In the genomic region with DNA sequence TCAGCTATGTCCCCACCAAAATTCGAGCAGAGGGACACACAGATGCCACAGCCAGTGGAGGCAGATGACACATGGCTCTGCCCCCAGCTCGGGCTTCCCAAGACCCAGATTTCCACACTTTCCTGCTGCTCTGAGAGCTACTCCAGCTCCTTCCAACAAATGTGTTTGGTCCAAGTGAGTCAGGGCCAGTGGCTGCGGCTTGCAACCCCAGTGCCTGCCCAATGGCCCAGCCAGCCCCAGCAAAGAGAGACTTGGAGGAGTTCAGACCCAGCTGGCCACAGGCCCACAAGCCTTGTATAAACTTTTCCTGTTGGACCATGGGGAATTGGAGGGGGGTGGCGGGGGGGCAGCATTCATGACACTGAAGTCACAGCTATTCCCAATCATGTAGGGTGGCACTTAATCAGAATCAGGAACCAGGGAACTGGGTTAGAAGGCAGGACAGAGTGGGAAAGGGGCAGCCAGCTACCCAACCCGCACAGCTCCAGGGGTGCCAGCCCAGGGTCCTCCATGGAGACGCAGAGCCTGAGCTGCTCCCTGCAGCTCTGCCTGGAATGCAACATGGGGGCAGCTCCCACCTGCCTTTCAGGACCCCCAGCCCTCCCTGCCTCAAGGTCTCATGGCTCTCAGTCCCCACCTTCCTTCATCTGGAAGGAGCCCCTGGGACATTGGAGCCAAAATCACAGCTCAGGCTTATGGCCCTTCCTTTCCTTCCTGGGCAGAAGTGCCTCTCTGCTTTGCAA, we compare ENCODE assay signal across 19 cellular contexts. TPM values are rescaled to one million over a fixed set of nuclear protein-coding genes. Genes with fewer than 3 reads are reported as not detected.
"Had no signal": no experiment of that assay in that cellular context is flagged by ENCODE, and none has a peak within 500 bp of the region (broad histone marks: within the 10 kb centered on the region; RNA-seq: fewer than 3 reads in every experiment).

No MANE protein-coding gene starts in this region.

- DNase-seq: activated CD4-positive, CD25-positive, alpha-beta regulatory T cell treated with anti-CD3 and anti-CD28 coated beads, Interleukin-2, amount 50 U/mL, for 72 hours; activated T-cell treated with anti-CD3 and anti-CD28 coated beads, Interleukin-2, amount 50 U/mL, for 1 hour; gastrocnemius medialis; head of caudate nucleus; stimulated activated CD4-positive, alpha-beta T cell treated with anti-CD3 and anti-CD28 coated beads, Interleukin-4, amount 100 ng/mL, for 4 hours; stimulated activated naive CD8-positive, alpha-beta T cell treated with anti-CD3 and anti-CD28 coated beads, Interleukin-15, Interleukin-2, amounts not matched to agents 100 U/mL and 50 U/mL, for 24 hours; T-cell; WERI-Rb-1 had no signal

- ATAC-seq: activated naive CD4-positive, alpha-beta T cell treated with anti-CD3 and anti-CD28 coated beads, Interleukin-2, amount 50 U/mL, for 72 hours; activated T-helper 17 cell treated with anti-CD3 and anti-CD28 coated beads, Interleukin-2, amount 50 U/mL, for 72 hours; gastrocnemius medialis; T-cell had no signal

- H3K4me1 ChIP-seq: breast epithelium, colonic mucosa, esophagus muscularis mucosa, gastrocnemius medialis, tibial nerve had no signal

- H3K9me3 ChIP-seq: breast epithelium, colonic mucosa, esophagus muscularis mucosa, gastrocnemius medialis, tibial nerve had no signal

- H3K27me3 ChIP-seq: colonic mucosa, tibial nerve had no signal

- H3K36me3 ChIP-seq: breast epithelium, colonic mucosa, esophagus muscularis mucosa, gastrocnemius medialis, tibial nerve, WERI-Rb-1 had no signal

- H3K4me3 ChIP-seq: breast epithelium, colonic mucosa, esophagus muscularis mucosa, gastrocnemius medialis, tibial nerve had no signal

- H3K27ac ChIP-seq: breast epithelium, colonic mucosa, esophagus muscularis mucosa, gastrocnemius medialis, tibial nerve, WERI-Rb-1 had no signal

RNA-seq across cellular contexts. Expression of a gene that starts 17.5 kb away (rescaled TPM):
- total RNA-seq: activated naive CD4-positive, alpha-beta T cell treated with anti-CD3 and anti-CD28 coated beads, Interleukin-2, amount 50 U/mL, for 72 hours; activated T-helper 17 cell treated with anti-CD3 and anti-CD28 coated beads, Interleukin-2, amount 50 U/mL, for 72 hours; astrocyte; breast epithelium; colonic mucosa; esophagus muscularis mucosa; gastrocnemius medialis; myocyte; renal cortical epithelial cell; T-cell; tibial nerve; urinary bladder had no signal
- polyA plus RNA-seq: adipose tissue, urinary bladder had no signal
